Comparison of ENCODE assay signal across 8 cellular contexts in the genomic region with DNA sequence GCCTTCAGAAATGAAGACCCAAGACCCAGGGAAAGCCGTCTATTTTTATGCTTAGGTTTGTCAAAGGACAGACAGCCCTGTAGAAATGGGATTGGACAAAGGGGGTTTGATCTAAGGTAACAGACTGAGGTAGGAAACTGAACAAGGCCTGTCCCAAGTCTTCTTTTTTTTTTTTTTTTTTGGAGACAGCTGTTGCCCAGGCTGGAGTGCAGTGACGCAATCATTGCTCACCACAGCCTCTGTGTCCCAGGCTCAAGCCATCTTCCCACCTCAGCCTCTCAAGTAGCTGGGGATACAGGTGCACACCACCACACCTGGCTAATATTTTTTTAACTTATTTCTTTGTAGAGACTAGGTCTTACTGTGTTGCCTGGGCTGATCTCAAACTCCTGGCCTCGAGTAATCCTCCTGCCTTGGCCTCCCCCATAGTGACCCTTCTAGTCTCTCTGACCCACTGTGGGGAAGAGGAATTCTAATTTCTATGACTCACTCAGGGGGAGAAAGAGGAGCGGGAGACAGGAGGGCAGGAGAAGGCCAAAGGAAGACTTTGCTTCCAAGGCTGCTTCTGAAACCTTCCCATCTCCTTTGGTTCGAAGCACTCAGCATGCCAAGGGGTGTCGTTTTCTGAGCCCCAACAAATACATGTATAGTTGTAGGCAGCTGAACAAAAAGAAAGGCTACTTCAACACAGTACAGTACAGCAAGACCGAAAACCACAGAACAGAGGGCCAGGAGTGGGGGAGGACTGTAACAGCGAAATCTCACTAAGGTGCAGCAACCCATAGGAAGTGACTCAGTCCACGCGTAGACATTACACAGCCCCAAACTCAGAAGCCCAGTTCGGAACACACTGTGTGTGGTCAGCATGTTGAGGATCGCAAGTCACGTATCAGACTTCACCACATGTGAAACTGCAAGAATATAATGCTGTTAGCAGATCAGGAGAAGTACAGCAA. TPM values are rescaled to one million over a fixed set of nuclear protein-coding genes. Genes with fewer than 3 reads are reported as not detected.
DNase-seq lines count a peak whose midpoint lies in the region; ATAC-seq lines count a peak whose summit lies in the region.

No MANE protein-coding gene starts in this region.

- DNase-seq in AG08395 (ENCODE audit: low spot score) = peak; percentile 43
- DNase-seq in activated CD4-positive, alpha-beta T cell treated with anti-CD3 and anti-CD28 coated beads for 48 hours = peak; percentile 82
- peak; percentile 45 for DNase-seq in stimulated activated CD8-positive, alpha-beta memory T cell treated with anti-CD3 and anti-CD28 coated beads, Interleukin-12 subunit alpha, Interleukin-12 subunit beta, amount 100 ng/mL, for 4 hours (ENCODE audit: low read depth)
- DNase-seq in SHP77 (lab: John Stamatoyannopoulos, UW) = no peak

- ATAC-seq in GM19438 (IDR thresholded peaks at IDR 0.05; ENCODE audit: low read depth, unreplicated experiment) (peak; percentile 75), HG03575 (IDR thresholded peaks at IDR 0.05; ENCODE audit: extremely low read depth, insufficient number of reproducible peaks, low FRiP score, unreplicated experiment) (peak; percentile 56), esophagus mucosa (peak; percentile 32), GM19324 (IDR thresholded peaks at IDR 0.05; ENCODE audit: low FRiP score, unreplicated experiment) (no peak)

RNA-seq across cellular contexts. Expression of a gene that starts 0.9 kb away (rescaled TPM):
- 0.24 TPM for total RNA-seq in esophagus mucosa

RNA-seq across cellular contexts. Expression of a gene that starts 33.7 kb away (rescaled TPM):
- 50.7 TPM for total RNA-seq in esophagus mucosa

Comparison
In these comparisons a context has a peak if more than half of its experiments do, and no peak if none do; other contexts are left out.
1. DNase-seq: peak in AG08395 (single experiment), activated CD4-positive, alpha-beta T cell treated with anti-CD3 and anti-CD28 coated beads for 48 hours (single experiment) and stimulated activated CD8-positive, alpha-beta memory T cell treated with anti-CD3 and anti-CD28 coated beads, Interleukin-12 subunit alpha, Interleukin-12 subunit beta, amount 100 ng/mL, for 4 hours (single experiment); none in SHP77 (0 of 2).